Comparison of ENCODE assay signal across 2 cellular contexts in genomic region chr19:54047626-54048025, GRCh38.
TF ChIP-seq lines count a peak whose summit lies in the region.

No MANE protein-coding gene starts in this region.

TF ChIP-seq in A549, 52 proteins besides CTCF, POLR2A, EP300 and RAD21 (continued from another document):
- no peak for TF ChIP-seq FOXS1 (CRISPR knock-in tag; IDR thresholded peaks at IDR 0.05)
- TF ChIP-seq USF2 (IDR thresholded peaks at IDR 0.05): no peak
- no peak for TF ChIP-seq CBX2 (IDR thresholded peaks at IDR 0.05; ENCODE audit: borderline replicate concordance, low read depth)
- TF ChIP-seq FOSL2 (IDR thresholded peaks at IDR 0.05): no peak
- no peak for TF ChIP-seq FOSL2 (CRISPR knock-in tag; IDR thresholded peaks at IDR 0.05)
- TF ChIP-seq NR3C1 (IDR thresholded peaks at IDR 0.05): no peak
- TF ChIP-seq RCOR1 (IDR thresholded peaks at IDR 0.05; ENCODE audit: low read depth, low read length): no peak
- TF ChIP-seq HDAC2 (IDR thresholded peaks at IDR 0.05): no peak
- TF ChIP-seq NPAS2 (CRISPR knock-in tag; IDR thresholded peaks at IDR 0.05; ENCODE audit: borderline replicate concordance): no peak
- TF ChIP-seq CEBPB (IDR thresholded peaks at IDR 0.05): no peak
- TF ChIP-seq HOXA7 (CRISPR knock-in tag; IDR thresholded peaks at IDR 0.05): no peak
- no peak for TF ChIP-seq EHMT2 (IDR thresholded peaks at IDR 0.05; ENCODE audit: low read depth)
- TF ChIP-seq PHF8 (IDR thresholded peaks at IDR 0.05; ENCODE audit: borderline replicate concordance, low read depth): no peak
- TF ChIP-seq CHD4 (IDR thresholded peaks at IDR 0.05; ENCODE audit: borderline replicate concordance): no peak
TF ChIP-seq in A549: peak in this region for 0.

TF ChIP-seq in GM23338, 12 proteins besides CTCF, POLR2A, EP300 and RAD21:
- no peak for TF ChIP-seq ETS1 (IDR thresholded peaks at IDR 0.05)
- no peak for TF ChIP-seq CREB1 (CRISPR knock-in tag; IDR thresholded peaks at IDR 0.05; ENCODE audit: low read depth)
- TF ChIP-seq, protein P1, sequence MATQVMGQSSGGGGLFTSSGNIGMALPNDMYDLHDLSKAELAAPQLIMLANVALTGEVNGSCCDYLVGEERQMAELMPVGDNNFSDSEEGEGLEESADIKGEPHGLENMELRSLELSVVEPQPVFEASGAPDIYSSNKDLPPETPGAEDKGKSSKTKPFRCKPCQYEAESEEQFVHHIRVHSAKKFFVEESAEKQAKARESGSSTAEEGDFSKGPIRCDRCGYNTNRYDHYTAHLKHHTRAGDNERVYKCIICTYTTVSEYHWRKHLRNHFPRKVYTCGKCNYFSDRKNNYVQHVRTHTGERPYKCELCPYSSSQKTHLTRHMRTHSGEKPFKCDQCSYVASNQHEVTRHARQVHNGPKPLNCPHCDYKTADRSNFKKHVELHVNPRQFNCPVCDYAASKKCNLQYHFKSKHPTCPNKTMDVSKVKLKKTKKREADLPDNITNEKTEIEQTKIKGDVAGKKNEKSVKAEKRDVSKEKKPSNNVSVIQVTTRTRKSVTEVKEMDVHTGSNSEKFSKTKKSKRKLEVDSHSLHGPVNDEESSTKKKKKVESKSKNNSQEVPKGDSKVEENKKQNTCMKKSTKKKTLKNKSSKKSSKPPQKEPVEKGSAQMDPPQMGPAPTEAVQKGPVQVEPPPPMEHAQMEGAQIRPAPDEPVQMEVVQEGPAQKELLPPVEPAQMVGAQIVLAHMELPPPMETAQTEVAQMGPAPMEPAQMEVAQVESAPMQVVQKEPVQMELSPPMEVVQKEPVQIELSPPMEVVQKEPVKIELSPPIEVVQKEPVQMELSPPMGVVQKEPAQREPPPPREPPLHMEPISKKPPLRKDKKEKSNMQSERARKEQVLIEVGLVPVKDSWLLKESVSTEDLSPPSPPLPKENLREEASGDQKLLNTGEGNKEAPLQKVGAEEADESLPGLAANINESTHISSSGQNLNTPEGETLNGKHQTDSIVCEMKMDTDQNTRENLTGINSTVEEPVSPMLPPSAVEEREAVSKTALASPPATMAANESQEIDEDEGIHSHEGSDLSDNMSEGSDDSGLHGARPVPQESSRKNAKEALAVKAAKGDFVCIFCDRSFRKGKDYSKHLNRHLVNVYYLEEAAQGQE (IDR thresholded peaks at IDR 0.05; ENCODE audit: unreplicated experiment): no peak
- no peak for TF ChIP-seq NANOG (IDR thresholded peaks at IDR 0.05; ENCODE audit: borderline replicate concordance)
